In genomic region chr4:74097631-74098550, GRCh38 we compare ENCODE assay signal across 1 cellular context.
TF ChIP-seq lines count a peak whose summit lies in the region.

No MANE protein-coding gene starts in this region.

TF ChIP-seq in GM23338, 12 proteins besides CTCF, POLR2A, EP300 and RAD21 (continued from another document):
- no peak for TF ChIP-seq REST (IDR thresholded peaks at IDR 0.05; ENCODE audit: unreplicated experiment)
- no peak for TF ChIP-seq CREB1 (CRISPR knock-in tag; IDR thresholded peaks at IDR 0.05; ENCODE audit: low read depth)
- no peak for TF ChIP-seq ZNF114 (CRISPR knock-in tag; IDR thresholded peaks at IDR 0.05)
- no peak for TF ChIP-seq ZNF331 (CRISPR knock-in tag; IDR thresholded peaks at IDR 0.05; ENCODE audit: low read depth)
